Comparison of ENCODE assay signal across 9 cellular contexts in the genomic region with DNA sequence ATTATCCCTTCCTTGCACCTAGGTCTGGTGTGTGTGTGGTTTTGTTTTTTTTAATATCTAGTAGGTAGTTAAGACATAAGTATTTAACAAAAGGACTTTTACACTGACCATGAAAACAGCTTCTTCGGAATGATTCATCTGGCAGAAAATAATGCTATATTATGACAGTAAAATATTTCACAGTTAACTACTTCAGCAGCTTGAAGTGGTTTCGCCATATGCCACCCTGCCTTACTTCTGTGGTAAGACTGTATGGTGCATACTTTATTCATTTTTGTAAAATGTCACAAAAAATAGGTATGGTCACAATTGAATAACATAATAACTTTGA. TPM values are rescaled to one million over a fixed set of nuclear protein-coding genes. Genes with fewer than 3 reads are reported as not detected.
A peak's percentile ranks its signal among the peaks of the same experiment; 100 is the strongest.
DNase-seq lines count a peak whose midpoint lies in the region; ATAC-seq, FAIRE-seq and TF ChIP-seq lines count a peak whose summit lies in the region.
"Had no signal": no experiment of that assay in that cellular context is flagged by ENCODE, and none has a peak within 500 bp of the region (broad histone marks: within the 10 kb centered on the region; RNA-seq: fewer than 3 reads in every experiment).

No MANE protein-coding gene starts in this region.

- H3K4me2 ChIP-seq in astrocyte (ENCODE audit: low read length) = peak overlapping the region; percentile 82

- H3K36me3 Mint-ChIP-seq in activated T-cell treated with anti-CD3 and anti-CD28 coated beads, Interleukin-2, amount 50 U/mL, for 4 hours (ENCODE audit: insufficient read depth) = no peaks in the 10 kb centered on the region
- H3K36me3 Mint-ChIP-seq in astrocyte (ENCODE audit: low read depth, unreplicated experiment) = no peaks in the 10 kb centered on the region

- H4K20me1 ChIP-seq in astrocyte (ENCODE audit: insufficient read depth, low read length) = peaks cover 22% of the 10 kb centered on the region

- peak overlapping the region; percentile 100 for H3K27ac ChIP-seq in astrocyte (ENCODE audit: low read depth, low read length)
- H3K27ac ChIP-seq in right lobe of liver = peak overlapping the region; percentile 97 to 98 (median 98)
- H3K27ac ChIP-seq in thymus (ENCODE audit: low read depth) = no peak overlapping the region

- DNase-seq in activated T-cell treated with anti-CD3 and anti-CD28 coated beads, Interleukin-2, amount 50 U/mL, for 4 hours = no peak
- no peak for DNase-seq in activated T-cell treated with anti-CD3 and anti-CD28 coated beads, Interleukin-2, amount 50 U/mL, for 1 hour
- DNase-seq in astrocyte (ENCODE audit: low read depth) (no peak), right lobe of liver (no peak)
- DNase-seq: stimulated activated CD4-positive, alpha-beta T cell treated with anti-CD3 and anti-CD28 coated beads, Interleukin-4, amount 100 ng/mL, for 4 hours had no signal

- 35% methylated on average over 2 of the region's 2 CpGs for WGBS in right lobe of liver (ENCODE audit: insufficient coverage, low coverage, low lambda C conversion rate, missing lambda C conversion rate)
- 68% methylated on average over 2 of the region's 2 CpGs for WGBS in thymus

- H3K27me3 Mint-ChIP-seq in activated T-cell treated with anti-CD3 and anti-CD28 coated beads, Interleukin-2, amount 50 U/mL, for 4 hours (ENCODE audit: low read depth) = peaks cover 62% of the 10 kb centered on the region
- H3K27me3 Mint-ChIP-seq in astrocyte (ENCODE audit: low read depth, unreplicated experiment) = no peaks in the 10 kb centered on the region

- H3K79me2 ChIP-seq in astrocyte (ENCODE audit: insufficient read depth, low read length) = peaks cover 40% of the 10 kb centered on the region

- FAIRE-seq in astrocyte (lab: Jason Lieb, UNC) = peak; percentile 34

- H3K4me3 Mint-ChIP-seq in activated T-cell treated with anti-CD3 and anti-CD28 coated beads, Interleukin-2, amount 50 U/mL, for 4 hours = peak overlapping the region; percentile 91
- H3K4me3 Mint-ChIP-seq in astrocyte (ENCODE audit: unreplicated experiment) = peak overlapping the region; percentile 96

- H3K36me3 ChIP-seq in astrocyte (ENCODE audit: insufficient read depth, low read length) = no peaks in the 10 kb centered on the region
- H3K36me3 ChIP-seq in right lobe of liver = no peaks in the 10 kb centered on the region
- no peaks in the 10 kb centered on the region for H3K36me3 ChIP-seq in thymus (ENCODE audit: control insufficient read depth, insufficient read depth)

- peaks cover 17% of the 10 kb centered on the region for H3K4me1 Mint-ChIP-seq in activated T-cell treated with anti-CD3 and anti-CD28 coated beads, Interleukin-2, amount 50 U/mL, for 4 hours (ENCODE audit: low read depth)
- peaks cover 20% of the 10 kb centered on the region for H3K4me1 Mint-ChIP-seq in astrocyte (ENCODE audit: low read depth, unreplicated experiment)

- TF ChIP-seq CTCF in astrocyte (IDR thresholded peaks at IDR 0.05; ENCODE audit: insufficient read depth, low read depth, low read length) (no peak), right lobe of liver (IDR thresholded peaks at IDR 0.05) (no peak)

- H3K27me3 ChIP-seq in astrocyte (ENCODE audit: insufficient read depth, low read length) = no peaks in the 10 kb centered on the region
- H3K27me3 ChIP-seq in right lobe of liver = no peaks in the 10 kb centered on the region
- peaks cover 14% of the 10 kb centered on the region for H3K27me3 ChIP-seq in thymus (ENCODE audit: control insufficient read depth, insufficient read depth)

- H3K9ac ChIP-seq in astrocyte (ENCODE audit: low read length) = peak overlapping the region; percentile 99

- H3K4me3 ChIP-seq in astrocyte (ENCODE audit: insufficient read depth, low read depth, low read length) (peak overlapping the region; percentile 90), right lobe of liver (peak overlapping the region; percentile 75 to 80 (median 79)), thymus (ENCODE audit: low read length) (peak overlapping the region; percentile 86)

- intact Hi-C loops in right lobe of liver (cut with DNase I) = no loop called here

- H2AFZ ChIP-seq in astrocyte (ENCODE audit: low read depth, low read length) = peak overlapping the region; percentile 85

- no peak for TF ChIP-seq POLR2A in right lobe of liver (IDR thresholded peaks at IDR 0.05)

- ATAC-seq in activated T-cell treated with anti-CD3 and anti-CD28 coated beads, Interleukin-2, amount 50 U/mL, for 4 hours = no peak
- ATAC-seq in right lobe of liver (no peak), GM19452 (IDR thresholded peaks at IDR 0.05; ENCODE audit: unreplicated experiment) (no peak), GM21737 (IDR thresholded peaks at IDR 0.05; ENCODE audit: unreplicated experiment) (no peak), GM19467 (IDR thresholded peaks at IDR 0.05; ENCODE audit: unreplicated experiment) (no peak)

- H3K4me1 ChIP-seq in astrocyte (ENCODE audit: insufficient read depth, low read length) (peaks cover 23% of the 10 kb centered on the region), right lobe of liver (peaks cover 0 to 16% (median 5%) of the 10 kb centered on the region in 4 donors), thymus (ENCODE audit: control insufficient read depth, insufficient read depth, low read length) (peaks cover 3% of the 10 kb centered on the region)

- no peaks in the 10 kb centered on the region for H3K9me3 ChIP-seq in astrocyte (ENCODE audit: insufficient read depth, low read depth, low read length)
- H3K9me3 ChIP-seq in right lobe of liver = no peaks in the 10 kb centered on the region
- H3K9me3 ChIP-seq in thymus (ENCODE audit: control insufficient read depth) = no peaks in the 10 kb centered on the region

- peak overlapping the region; percentile 99 for H3K27ac Mint-ChIP-seq in astrocyte (ENCODE audit: unreplicated experiment)

- H3K9me3 Mint-ChIP-seq in activated T-cell treated with anti-CD3 and anti-CD28 coated beads, Interleukin-2, amount 50 U/mL, for 4 hours = no peaks in the 10 kb centered on the region
- H3K9me3 Mint-ChIP-seq in astrocyte (ENCODE audit: unreplicated experiment) = no peaks in the 10 kb centered on the region

RNA-seq across cellular contexts. Expression of a gene that starts 0.9 kb away (rescaled TPM):
- 10 to 100 TPM in 2 of 3 donors, 1 to 10 TPM in 1; 5.6 to 17.5 (median 11.6) TPM for total RNA-seq in activated T-cell treated with anti-CD3 and anti-CD28 coated beads, Interleukin-2, amount 50 U/mL, for 4 hours
- total RNA-seq in astrocyte (139 and 159 TPM in 2 replicates), right lobe of liver (10 to 100 TPM; 27.7 to 54.5 (median 35.7) TPM)
- polyA plus RNA-seq in thymus = 9.3 TPM
